24 cellular contexts compared by ENCODE assay signal in the genomic region with DNA sequence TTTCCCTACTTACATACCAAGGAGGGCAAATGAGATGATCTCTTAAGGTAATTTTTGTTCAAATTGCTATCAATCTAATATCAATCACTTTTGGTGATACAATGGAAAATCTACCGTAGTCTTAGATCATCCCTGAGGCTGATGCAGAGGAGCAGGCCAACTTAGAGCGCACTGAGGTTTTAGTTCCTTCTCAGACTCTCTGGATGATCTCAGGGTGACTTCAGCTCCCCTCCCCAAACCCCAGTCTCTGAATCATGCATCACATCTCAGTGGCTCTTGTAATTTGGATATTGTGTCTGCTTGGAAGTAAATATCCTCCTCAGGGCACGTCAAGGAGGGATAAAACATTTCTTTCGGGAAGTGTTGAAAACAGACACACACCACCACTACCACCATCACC. TPM values are rescaled to one million over a fixed set of nuclear protein-coding genes. Genes with fewer than 3 reads are reported as not detected.
"Had no signal": no experiment of that assay in that cellular context is flagged by ENCODE, and none has a peak within 500 bp of the region (broad histone marks: within the 10 kb centered on the region; RNA-seq: fewer than 3 reads in every experiment).

No MANE protein-coding gene starts in this region.

- ATAC-seq: activated CD4-positive, alpha-beta T cell treated with anti-CD3 and anti-CD28 coated beads for 36 hours; body of pancreas; Panc1; Right ventricle myocardium inferior; T-cell had no signal

- H3K36me3 Mint-ChIP-seq: T-cell had no signal

- H3K27ac Mint-ChIP-seq: activated CD4-positive, alpha-beta memory T cell treated with anti-CD3 and anti-CD28 coated beads, Interleukin-2, amount 10 ng/mL, durations not matched to agents 7 days and 5 days; activated CD4-positive, alpha-beta T cell treated with anti-CD3 and anti-CD28 coated beads for 36 hours; activated naive CD4-positive, alpha-beta T cell treated with anti-CD3 and anti-CD28 coated beads for 36 hours; T-cell had no signal

- H3K4me3 Mint-ChIP-seq: activated CD4-positive, alpha-beta memory T cell treated with anti-CD3 and anti-CD28 coated beads, Interleukin-2, amount 10 ng/mL, durations not matched to agents 7 days and 5 days; activated CD4-positive, alpha-beta T cell treated with anti-CD3 and anti-CD28 coated beads for 36 hours; activated naive CD4-positive, alpha-beta T cell treated with anti-CD3 and anti-CD28 coated beads for 36 hours; central memory CD8-positive, alpha-beta T cell; T-cell had no signal

- DNase-seq: activated CD4-positive, alpha-beta memory T cell treated with anti-CD3 and anti-CD28 coated beads, Interleukin-2, amount 10 ng/mL, durations not matched to agents 7 days and 5 days; activated CD4-positive, alpha-beta T cell treated with anti-CD3 and anti-CD28 coated beads for 36 hours; activated CD4-positive, alpha-beta T cell treated with anti-CD3 and anti-CD28 coated beads, Interleukin-2, amount 50 U/mL, for 1 hour; activated CD4-positive, CD25-positive, alpha-beta regulatory T cell; activated CD8-positive, alpha-beta memory T cell treated with anti-CD3 and anti-CD28 coated beads, Interleukin-2, amount 50 U/mL, for 48 hours; activated gamma-delta T cell; activated naive CD4-positive, alpha-beta T cell treated with anti-CD3 and anti-CD28 coated beads for 36 hours; activated T-cell treated with anti-CD3 and anti-CD28 coated beads, Interleukin-2, amount 50 U/mL, for 1 hour; amniotic stem cell; body of pancreas; NCI-H1105 treated with DMSO at 0.1 percent for 48 hours; NCI-H1436 treated with DMSO at 0.1 percent for 48 hours; NCI-H187; NK-92 treated with Interleukin-12 subunit alpha and Interleukin-12 subunit beta, amount 100 ng/mL, for 24 hours; OCI-M1; RPMI8226; T-cell; T-helper 2 cell; T1000 had no signal

- FAIRE-seq: TTC549 had no signal

RNA-seq across cellular contexts. Expression of a gene that starts 5.9 kb away (rescaled TPM):
- total RNA-seq: activated CD4-positive, alpha-beta memory T cell treated with anti-CD3 and anti-CD28 coated beads, Interleukin-2, amount 10 ng/mL, durations not matched to agents 7 days and 5 days; ascending aorta had no signal
